Comparison of ENCODE assay signal across 1 cellular context in the genomic region with DNA sequence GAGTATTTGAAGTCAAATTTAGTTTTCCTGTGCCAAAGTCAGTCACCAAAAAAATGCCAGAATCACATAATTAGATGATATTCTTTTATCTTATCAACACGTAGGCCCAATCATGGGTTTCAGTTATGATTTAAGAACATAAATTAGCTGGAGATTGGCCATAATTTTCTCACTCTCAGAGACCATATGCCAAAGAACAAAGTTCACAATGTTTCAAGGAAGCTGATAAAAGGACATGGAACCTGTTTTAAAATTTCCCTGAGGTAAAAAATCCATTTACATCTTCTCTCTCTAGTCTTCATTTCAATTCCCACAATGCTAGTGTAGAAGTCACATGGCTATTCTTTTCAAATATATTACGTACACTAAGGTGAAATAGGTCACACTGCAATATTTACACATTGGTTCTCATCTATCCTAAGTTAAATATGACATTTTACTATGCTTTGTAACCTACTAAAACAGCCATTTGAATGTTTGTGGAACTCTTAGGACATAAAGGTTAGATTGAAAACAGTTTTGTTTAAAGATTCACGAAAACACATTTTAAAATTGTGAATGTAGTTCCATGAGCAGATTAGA.
TF ChIP-seq lines count a peak whose summit lies in the region.

No MANE protein-coding gene starts in this region.

TF ChIP-seq in HepG2, 621 proteins besides CTCF, POLR2A, EP300 and RAD21:
- TF ChIP-seq KDM1A (CRISPR knock-in tag; IDR thresholded peaks at IDR 0.05), result no peak
- peak; percentile 25; the same call in 1 of the 2 replicates for TF ChIP-seq POGZ (CRISPR knock-in tag; IDR thresholded peaks at IDR 0.05)
- TF ChIP-seq SIX1 (CRISPR knock-in tag; IDR thresholded peaks at IDR 0.05; ENCODE audit: borderline replicate concordance), result 0 out of 2 replicates have a peak, but pooled peaks have one; percentile 43
- TF ChIP-seq NR2F6 (IDR thresholded peaks at IDR 0.05), result peak; percentile 74
- TF ChIP-seq NR2F6 (CRISPR knock-in tag; IDR thresholded peaks at IDR 0.05), result peak; percentile 41; the same call in 1 of the 2 replicates
- TF ChIP-seq NR2F2 (IDR thresholded peaks at IDR 0.05; ENCODE audit: borderline replicate concordance, low read depth), result peak; percentile 64; the same call in 1 of the 2 replicates
- TF ChIP-seq, protein P1, sequence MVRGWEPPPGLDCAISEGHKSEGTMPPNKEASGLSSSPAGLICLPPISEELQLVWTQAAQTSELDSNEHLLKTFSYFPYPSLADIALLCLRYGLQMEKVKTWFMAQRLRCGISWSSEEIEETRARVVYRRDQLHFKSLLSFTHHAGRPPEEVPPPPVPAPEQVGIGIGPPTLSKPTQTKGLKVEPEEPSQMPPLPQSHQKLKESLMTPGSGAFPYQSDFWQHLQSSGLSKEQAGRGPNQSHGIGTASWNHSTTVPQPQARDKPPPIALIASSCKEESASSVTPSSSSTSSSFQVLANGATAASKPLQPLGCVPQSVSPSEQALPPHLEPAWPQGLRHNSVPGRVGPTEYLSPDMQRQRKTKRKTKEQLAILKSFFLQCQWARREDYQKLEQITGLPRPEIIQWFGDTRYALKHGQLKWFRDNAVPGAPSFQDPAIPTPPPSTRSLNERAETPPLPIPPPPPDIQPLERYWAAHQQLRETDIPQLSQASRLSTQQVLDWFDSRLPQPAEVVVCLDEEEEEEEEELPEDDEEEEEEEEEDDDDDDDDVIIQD (CRISPR knock-in tag; IDR thresholded peaks at IDR 0.05; ENCODE audit: low read depth), result peak; percentile 68; the same call in 1 of the 2 replicates
- TF ChIP-seq, protein P2, sequence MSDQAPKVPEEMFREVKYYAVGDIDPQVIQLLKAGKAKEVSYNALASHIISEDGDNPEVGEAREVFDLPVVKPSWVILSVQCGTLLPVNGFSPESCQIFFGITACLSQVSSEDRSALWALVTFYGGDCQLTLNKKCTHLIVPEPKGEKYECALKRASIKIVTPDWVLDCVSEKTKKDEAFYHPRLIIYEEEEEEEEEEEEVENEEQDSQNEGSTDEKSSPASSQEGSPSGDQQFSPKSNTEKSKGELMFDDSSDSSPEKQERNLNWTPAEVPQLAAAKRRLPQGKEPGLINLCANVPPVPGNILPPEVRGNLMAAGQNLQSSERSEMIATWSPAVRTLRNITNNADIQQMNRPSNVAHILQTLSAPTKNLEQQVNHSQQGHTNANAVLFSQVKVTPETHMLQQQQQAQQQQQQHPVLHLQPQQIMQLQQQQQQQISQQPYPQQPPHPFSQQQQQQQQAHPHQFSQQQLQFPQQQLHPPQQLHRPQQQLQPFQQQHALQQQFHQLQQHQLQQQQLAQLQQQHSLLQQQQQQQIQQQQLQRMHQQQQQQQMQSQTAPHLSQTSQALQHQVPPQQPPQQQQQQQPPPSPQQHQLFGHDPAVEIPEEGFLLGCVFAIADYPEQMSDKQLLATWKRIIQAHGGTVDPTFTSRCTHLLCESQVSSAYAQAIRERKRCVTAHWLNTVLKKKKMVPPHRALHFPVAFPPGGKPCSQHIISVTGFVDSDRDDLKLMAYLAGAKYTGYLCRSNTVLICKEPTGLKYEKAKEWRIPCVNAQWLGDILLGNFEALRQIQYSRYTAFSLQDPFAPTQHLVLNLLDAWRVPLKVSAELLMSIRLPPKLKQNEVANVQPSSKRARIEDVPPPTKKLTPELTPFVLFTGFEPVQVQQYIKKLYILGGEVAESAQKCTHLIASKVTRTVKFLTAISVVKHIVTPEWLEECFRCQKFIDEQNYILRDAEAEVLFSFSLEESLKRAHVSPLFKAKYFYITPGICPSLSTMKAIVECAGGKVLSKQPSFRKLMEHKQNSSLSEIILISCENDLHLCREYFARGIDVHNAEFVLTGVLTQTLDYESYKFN (CRISPR knock-in tag; conservative IDR thresholded peaks at IDR 0.05), result no peak
- TF ChIP-seq, protein P3, sequence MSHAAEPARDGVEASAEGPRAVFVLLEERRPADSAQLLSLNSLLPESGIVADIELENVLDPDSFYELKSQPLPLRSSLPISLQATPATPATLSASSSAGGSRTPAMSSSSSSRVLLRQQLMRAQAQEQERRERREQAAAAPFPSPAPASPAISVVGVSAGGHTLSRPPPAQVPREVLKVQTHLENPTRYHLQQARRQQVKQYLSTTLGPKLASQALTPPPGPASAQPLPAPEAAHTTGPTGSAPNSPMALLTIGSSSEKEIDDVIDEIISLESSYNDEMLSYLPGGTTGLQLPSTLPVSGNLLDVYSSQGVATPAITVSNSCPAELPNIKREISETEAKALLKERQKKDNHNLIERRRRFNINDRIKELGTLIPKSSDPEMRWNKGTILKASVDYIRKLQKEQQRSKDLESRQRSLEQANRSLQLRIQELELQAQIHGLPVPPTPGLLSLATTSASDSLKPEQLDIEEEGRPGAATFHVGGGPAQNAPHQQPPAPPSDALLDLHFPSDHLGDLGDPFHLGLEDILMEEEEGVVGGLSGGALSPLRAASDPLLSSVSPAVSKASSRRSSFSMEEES (CRISPR knock-in tag; IDR thresholded peaks at IDR 0.05), result 0 out of 2 replicates have a peak, but pooled peaks have one; percentile 17
- TF ChIP-seq NFYB (CRISPR knock-in tag; IDR thresholded peaks at IDR 0.05), result no peak
TF ChIP-seq in HepG2: peak in this region for 6.
